12 cellular contexts compared by ENCODE assay signal in genomic region chr5:131242728-131243255, GRCh38. TPM values are rescaled to one million over a fixed set of nuclear protein-coding genes. Genes with fewer than 3 reads are reported as not detected.
A peak's percentile ranks its signal among the peaks of the same experiment; 100 is the strongest.
DNase-seq lines count a peak whose midpoint lies in the region; ATAC-seq and TF ChIP-seq lines count a peak whose summit lies in the region.
"Had no signal": no experiment of that assay in that cellular context is flagged by ENCODE, and none has a peak within 500 bp of the region (broad histone marks: within the 10 kb centered on the region; RNA-seq: fewer than 3 reads in every experiment).

No MANE protein-coding gene starts in this region.

- H3K4me3 ChIP-seq in MG63 (no peak overlapping the region), skeletal muscle cell (ENCODE audit: low read depth, low read length) (no peak overlapping the region), WERI-Rb-1 (ENCODE audit: low read depth, low read length) (no peak overlapping the region)

- CTCF ChIA-PET in activated CD4-positive, alpha-beta memory T cell treated with anti-CD3 and anti-CD28 coated beads for 36 hours (lab: Charles Lee) = no interaction called here
- CTCF ChIA-PET in activated CD4-positive, alpha-beta memory T cell treated with anti-CD3 and anti-CD28 coated beads, Interleukin-2, amount 10 ng/mL, durations not matched to agents 7 days and 5 days (lab: Charles Lee) = no interaction called here

- peak overlapping the region; percentile 49 for H3K27ac Mint-ChIP-seq in activated CD4-positive, alpha-beta memory T cell treated with anti-CD3 and anti-CD28 coated beads for 36 hours
- no peak overlapping the region for H3K27ac Mint-ChIP-seq in activated CD4-positive, alpha-beta memory T cell treated with anti-CD3 and anti-CD28 coated beads, Interleukin-2, amount 10 ng/mL, durations not matched to agents 7 days and 5 days

- H3K36me3 ChIP-seq in MG63 = no peaks in the 10 kb centered on the region
- H3K36me3 ChIP-seq in WERI-Rb-1 = no peaks in the 10 kb centered on the region

- H3K27me3 Mint-ChIP-seq in activated CD4-positive, alpha-beta memory T cell treated with anti-CD3 and anti-CD28 coated beads for 36 hours = no peaks in the 10 kb centered on the region
- H3K27me3 Mint-ChIP-seq in activated CD4-positive, alpha-beta memory T cell treated with anti-CD3 and anti-CD28 coated beads, Interleukin-2, amount 10 ng/mL, durations not matched to agents 7 days and 5 days = no peaks in the 10 kb centered on the region

- no peaks in the 10 kb centered on the region; the same call in none of the 2 replicates for H3K9me3 ChIP-seq in MG63
- H3K9me3 ChIP-seq in WERI-Rb-1 (ENCODE audit: severe bottlenecking) = no peaks in the 10 kb centered on the region

- DNase-seq in activated CD4-positive, alpha-beta memory T cell treated with anti-CD3 and anti-CD28 coated beads for 36 hours = peak; percentile 28
- no peak for DNase-seq in activated CD4-positive, alpha-beta memory T cell treated with anti-CD3 and anti-CD28 coated beads, Interleukin-2, amount 10 ng/mL, durations not matched to agents 7 days and 5 days
- peak; percentile 38 for DNase-seq in MG63
- peak; percentile 58 for DNase-seq in dedifferentiated amniotic fluid mesenchymal stem cell (ENCODE audit: extremely low spot score)
- peak; percentile 92 for DNase-seq in skeletal muscle cell (ENCODE audit: low read depth)
- no peak for DNase-seq in WERI-Rb-1
- DNase-seq in inferior parietal cortex (ENCODE audit: extremely low spot score) = no peak
- DNase-seq: ACHN, NCI-H1930, right cardiac atrium, SHP77 had no signal

- H3K4me1 Mint-ChIP-seq in activated CD4-positive, alpha-beta memory T cell treated with anti-CD3 and anti-CD28 coated beads for 36 hours (ENCODE audit: low read depth) = peaks cover 8% of the 10 kb centered on the region
- peaks cover 7% of the 10 kb centered on the region for H3K4me1 Mint-ChIP-seq in activated CD4-positive, alpha-beta memory T cell treated with anti-CD3 and anti-CD28 coated beads, Interleukin-2, amount 10 ng/mL, durations not matched to agents 7 days and 5 days

- POLR2A ChIA-PET in activated CD4-positive, alpha-beta memory T cell treated with anti-CD3 and anti-CD28 coated beads for 36 hours (lab: Charles Lee) = no interaction called here
- POLR2A ChIA-PET in activated CD4-positive, alpha-beta memory T cell treated with anti-CD3 and anti-CD28 coated beads, Interleukin-2, amount 10 ng/mL, durations not matched to agents 7 days and 5 days (lab: Charles Lee) = interaction anchor here (1.6 kb wide), 1 partner anchor 10 kb away, joined by 5 read pairs; no protein-coding TSS in a partner anchor

- H3K27me3 ChIP-seq in MG63 (no peaks in the 10 kb centered on the region), WERI-Rb-1 (ENCODE audit: insufficient read depth, low read depth, severe bottlenecking) (no peaks in the 10 kb centered on the region)

- no peak overlapping the region for H3K27ac ChIP-seq in WERI-Rb-1

- intact Hi-C loops in activated CD4-positive, alpha-beta memory T cell treated with anti-CD3 and anti-CD28 coated beads for 36 hours (cut with micrococcal nuclease) = loop anchor here (1.0 kb wide), 1 partner anchor 23 kb away; no protein-coding TSS in a partner anchor

- H3K4me3 Mint-ChIP-seq in activated CD4-positive, alpha-beta memory T cell treated with anti-CD3 and anti-CD28 coated beads for 36 hours = no peak overlapping the region
- no peak overlapping the region for H3K4me3 Mint-ChIP-seq in activated CD4-positive, alpha-beta memory T cell treated with anti-CD3 and anti-CD28 coated beads, Interleukin-2, amount 10 ng/mL, durations not matched to agents 7 days and 5 days

- TF ChIP-seq CTCF in WERI-Rb-1 (IDR thresholded peaks at IDR 0.05; ENCODE audit: low read depth, low read length) = no peak

- no peak for ATAC-seq in HG02852 (IDR thresholded peaks at IDR 0.05; ENCODE audit: unreplicated experiment)
- ATAC-seq: right cardiac atrium had no signal

- H3K9me3 Mint-ChIP-seq in activated CD4-positive, alpha-beta memory T cell treated with anti-CD3 and anti-CD28 coated beads for 36 hours = peaks cover 8% of the 10 kb centered on the region
- peaks cover 10% of the 10 kb centered on the region for H3K9me3 Mint-ChIP-seq in activated CD4-positive, alpha-beta memory T cell treated with anti-CD3 and anti-CD28 coated beads, Interleukin-2, amount 10 ng/mL, durations not matched to agents 7 days and 5 days

- H3K36me3 Mint-ChIP-seq in activated CD4-positive, alpha-beta memory T cell treated with anti-CD3 and anti-CD28 coated beads for 36 hours = peaks cover 3% of the 10 kb centered on the region
- peaks cover 15% of the 10 kb centered on the region for H3K36me3 Mint-ChIP-seq in activated CD4-positive, alpha-beta memory T cell treated with anti-CD3 and anti-CD28 coated beads, Interleukin-2, amount 10 ng/mL, durations not matched to agents 7 days and 5 days (ENCODE audit: low read depth)

RNA-seq across cellular contexts. Expression of gene CDC42SE2, which starts 21.1 kb away (rescaled TPM):
- total RNA-seq in activated CD4-positive, alpha-beta memory T cell treated with anti-CD3 and anti-CD28 coated beads for 36 hours = 100 to 1,000 TPM; 103 to 104 TPM
- total RNA-seq in activated CD4-positive, alpha-beta memory T cell treated with anti-CD3 and anti-CD28 coated beads, Interleukin-2, amount 10 ng/mL, durations not matched to agents 7 days and 5 days = 100 to 1,000 TPM; 163 to 166 TPM
- 23.6 and 29.9 TPM in 2 replicates for total RNA-seq in MG63 (2014; rRNA removed; shearing (Covaris generic); ENCODE audit: low replicate concordance)

Comparison
In these comparisons a context has a peak if more than half of its experiments do, and no peak if none do; other contexts are left out.
1. DNase-seq: peak in activated CD4-positive, alpha-beta memory T cell treated with anti-CD3 and anti-CD28 coated beads for 36 hours (single experiment), MG63 (single experiment), dedifferentiated amniotic fluid mesenchymal stem cell (single experiment) and skeletal muscle cell (single experiment); none in activated CD4-positive, alpha-beta memory T cell treated with anti-CD3 and anti-CD28 coated beads, Interleukin-2, amount 10 ng/mL, durations not matched to agents 7 days and 5 days (single experiment), WERI-Rb-1 (single experiment) and inferior parietal cortex (single experiment).